ENCODE assay signal across 21 cellular contexts in genomic region chr7:137445998-137446397, GRCh38.
DNase-seq lines count a peak whose midpoint lies in the region; ATAC-seq lines count a peak whose summit lies in the region.
"Had no signal": no experiment of that assay in that cellular context is flagged by ENCODE, and none has a peak within 500 bp of the region (broad histone marks: within the 10 kb centered on the region; RNA-seq: fewer than 3 reads in every experiment).

No MANE protein-coding gene starts in this region.

- intact Hi-C loops in Right ventricle myocardium superior (cut with DNase I) (no loop called here), cardiac septum (cut with DNase I) (loop anchor here (10.0 kb wide), 1 partner anchor 351 kb away; no protein-coding TSS in a partner anchor), left cardiac atrium (cut with DNase I) (loop anchor here in 1 of 2 donors (10.0 kb wide), 1 partner anchor 1041 kb away; no protein-coding TSS in a partner anchor), posterior vena cava (cut with DNase I) (no loop called here)

- no peak for DNase-seq in Right ventricle myocardium superior
- DNase-seq in cardiac septum (ENCODE audit: low spot score): no peak
- peak; percentile 10 for DNase-seq in fibroblast of gingiva (ENCODE audit: low read depth)
- no peak for DNase-seq in left cardiac atrium
- DNase-seq in left lobe of liver (ENCODE audit: low spot score): no peak
- no peak for DNase-seq in posterior vena cava (ENCODE audit: low spot score)
- no peak for DNase-seq in stimulated activated naive CD4-positive, alpha-beta T cell treated with Interleukin-2 at 50 U/mL for 16 hours (lab: John Stamatoyannopoulos, UW)
- DNase-seq: CD8-positive, alpha-beta memory T cell; DMS53; EL; GOT3; KBM-7; MV-4-11; NCI-H1417; NCI-H187; NCI-H2107; NCI-H226; NCI-H524 treated with DMSO at 0.1 percent for 48 hours; RPMI8226 had no signal

- ATAC-seq in Right ventricle myocardium superior (ENCODE audit: poor library complexity): peak; percentile 73
- ATAC-seq in left cardiac atrium: peak; percentile 56 to 66
- no peak for ATAC-seq in left lobe of liver
- ATAC-seq in HG03045 (IDR thresholded peaks at IDR 0.05; ENCODE audit: unreplicated experiment): no peak
- ATAC-seq: HepG2 had no signal

Comparison
In these comparisons a context has a peak if more than half of its experiments do, and no peak if none do; other contexts are left out.
1. ATAC-seq: peak in Right ventricle myocardium superior (single experiment) and left cardiac atrium (2 of 2); none in left lobe of liver (single experiment) and HG03045 (single experiment).